ENCODE assay signal across 29 cellular contexts in the genomic region with DNA sequence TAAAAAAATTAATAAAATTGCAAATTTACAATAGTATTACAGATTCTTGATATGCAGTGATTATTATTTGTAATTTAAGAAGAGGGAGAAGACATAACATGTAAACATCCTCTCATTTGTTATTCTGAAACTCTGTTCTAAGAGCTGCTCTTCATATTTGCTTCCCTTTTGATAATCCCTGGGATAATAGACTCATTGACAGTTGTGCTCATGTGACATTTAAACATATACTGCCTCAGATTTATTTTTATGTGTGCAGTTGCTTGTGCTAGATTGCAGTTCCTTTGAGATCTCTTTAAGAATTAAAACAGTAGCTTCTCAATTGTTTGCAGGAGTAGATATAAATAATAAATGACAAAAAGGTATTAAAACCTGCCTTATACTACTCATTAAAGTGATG.
"Had no signal": no experiment of that assay in that cellular context is flagged by ENCODE, and none has a peak within 500 bp of the region (broad histone marks: within the 10 kb centered on the region; RNA-seq: fewer than 3 reads in every experiment).

No MANE protein-coding gene starts in this region.

- H3K27ac Mint-ChIP-seq: stimulated activated effector memory CD8-positive, alpha-beta T cell treated with anti-CD3 and anti-CD28 coated beads, Interleukin-12 subunit alpha, Interleukin-12 subunit beta, amount 100 ng/mL, for 72 hours; stimulated activated memory B cell treated with anti-CD40 and anti-IgM and Interleukin-4, amounts not matched to agents 10 μg/mL and 1 μg/mL and 100 μg/mL, for 72 hours; stimulated activated naive B cell treated with anti-CD40 and anti-IgM and Interleukin-4, amounts not matched to agents 10 μg/mL and 1 μg/mL and 100 μg/mL, for 72 hours; stimulated activated naive CD8-positive, alpha-beta T cell treated with anti-CD3 and anti-CD28 coated beads, Interleukin-15, amount 100 ng/mL, for 72 hours; stimulated activated naive CD8-positive, alpha-beta T cell treated with anti-CD3 and anti-CD28 coated beads, Interleukin-15, Interleukin-2, amounts not matched to agents 100 ng/mL and 50 ng/mL, for 24 hours; type B pancreatic cell had no signal

- FAIRE-seq: urothelium cell line had no signal

- H3K36me3 Mint-ChIP-seq: stimulated activated effector memory CD8-positive, alpha-beta T cell treated with anti-CD3 and anti-CD28 coated beads, Interleukin-12 subunit alpha, Interleukin-12 subunit beta, amount 100 ng/mL, for 72 hours; stimulated activated memory B cell treated with anti-CD40 and anti-IgM and Interleukin-4, amounts not matched to agents 10 μg/mL and 1 μg/mL and 100 μg/mL, for 72 hours; stimulated activated naive B cell treated with anti-CD40 and anti-IgM and Interleukin-4, amounts not matched to agents 10 μg/mL and 1 μg/mL and 100 μg/mL, for 72 hours; type B pancreatic cell had no signal

- H3K4me3 Mint-ChIP-seq: stimulated activated effector memory CD8-positive, alpha-beta T cell treated with anti-CD3 and anti-CD28 coated beads, Interleukin-12 subunit alpha, Interleukin-12 subunit beta, amount 100 ng/mL, for 72 hours; stimulated activated memory B cell treated with anti-CD40 and anti-IgM and Interleukin-4, amounts not matched to agents 10 μg/mL and 1 μg/mL and 100 μg/mL, for 72 hours; stimulated activated naive B cell treated with anti-CD40 and anti-IgM and Interleukin-4, amounts not matched to agents 10 μg/mL and 1 μg/mL and 100 μg/mL, for 72 hours; stimulated activated naive CD8-positive, alpha-beta T cell treated with anti-CD3 and anti-CD28 coated beads, Interleukin-15, amount 100 ng/mL, for 72 hours; stimulated activated naive CD8-positive, alpha-beta T cell treated with anti-CD3 and anti-CD28 coated beads, Interleukin-15, Interleukin-2, amounts not matched to agents 100 ng/mL and 50 ng/mL, for 24 hours; type B pancreatic cell had no signal

- H3K27ac ChIP-seq: stomach, suprapubic skin, testis, thoracic aorta, thyroid gland, tibial artery, tibial nerve, transverse colon, upper lobe of left lung, upper lobe of right lung, uterus, vagina had no signal

- ATAC-seq: stimulated activated effector memory CD8-positive, alpha-beta T cell treated with anti-CD3 and anti-CD28 coated beads, Interleukin-12 subunit alpha, Interleukin-12 subunit beta, amount 100 ng/mL, for 72 hours; stimulated activated memory B cell treated with anti-CD40 and anti-IgM and Interleukin-4, amounts not matched to agents 10 μg/mL and 1 μg/mL and 100 μg/mL, for 72 hours; stimulated activated naive B cell treated with anti-CD40 and anti-IgM and Interleukin-4, amounts not matched to agents 10 μg/mL and 1 μg/mL and 100 μg/mL, for 72 hours; stimulated activated naive CD8-positive, alpha-beta T cell treated with anti-CD3 and anti-CD28 coated beads, Interleukin-15, amount 100 ng/mL, for 72 hours; stimulated activated naive CD8-positive, alpha-beta T cell treated with anti-CD3 and anti-CD28 coated beads, Interleukin-15, Interleukin-2, amounts not matched to agents 100 U/mL and 50 U/mL, for 24 hours; upper lobe of right lung had no signal

- DNase-seq: stimulated activated CD4-positive, alpha-beta T cell treated with anti-CD3 and anti-CD28 coated beads, Interleukin-2, amount 100 ng/mL, for 48 hours; stimulated activated CD4-positive, alpha-beta T cell treated with anti-CD3 and anti-CD28 coated beads, Interleukin-4, amount 100 ng/mL, for 1 hour; stimulated activated CD4-positive, alpha-beta T cell treated with anti-CD3 and anti-CD28 coated beads, Interleukin-4, amount 100 ng/mL, for 24 hours; stimulated activated CD4-positive, alpha-beta T cell treated with anti-CD3 and anti-CD28 coated beads, Interleukin-4, amount 100 ng/mL, for 4 hours; stimulated activated CD8-positive, alpha-beta memory T cell treated with anti-CD3 and anti-CD28 coated beads, Interleukin-4, amount 100 ng/mL, for 48 hours; stimulated activated naive B cell treated with anti-CD40 and anti-IgM and Interleukin-4, amounts not matched to agents 10 μg/mL and 1 μg/mL and 100 μg/mL, for 72 hours; stimulated activated naive CD4-positive, alpha-beta T cell; stimulated activated naive CD4-positive, alpha-beta T cell treated with Interleukin-2 at 50 U/mL for 16 hours; stimulated activated naive CD8-positive, alpha-beta T cell treated with anti-CD3 and anti-CD28 coated beads, Interleukin-15, amount 100 ng/mL, for 72 hours; stimulated activated naive CD8-positive, alpha-beta T cell treated with anti-CD3 and anti-CD28 coated beads, Interleukin-15, Interleukin-2, amounts not matched to agents 100 U/mL and 50 U/mL, for 24 hours; stomach; substantia nigra; testis; thyroid gland; tibial artery; transverse colon; trophoblast cell; upper lobe of left lung; upper lobe of right lung; uterus had no signal

- H3K27me3 Mint-ChIP-seq: stimulated activated memory B cell treated with anti-CD40 and anti-IgM and Interleukin-4, amounts not matched to agents 10 μg/mL and 1 μg/mL and 100 μg/mL, for 72 hours; stimulated activated naive B cell treated with anti-CD40 and anti-IgM and Interleukin-4, amounts not matched to agents 10 μg/mL and 1 μg/mL and 100 μg/mL, for 72 hours; stimulated activated naive CD8-positive, alpha-beta T cell treated with anti-CD3 and anti-CD28 coated beads, Interleukin-15, amount 100 ng/mL, for 72 hours; stimulated activated naive CD8-positive, alpha-beta T cell treated with anti-CD3 and anti-CD28 coated beads, Interleukin-15, Interleukin-2, amounts not matched to agents 100 ng/mL and 50 ng/mL, for 24 hours; type B pancreatic cell had no signal

- H3K9me3 ChIP-seq: suprapubic skin, testis, thoracic aorta, thyroid gland, tibial artery, tibial nerve, transverse colon, upper lobe of left lung, upper lobe of right lung, uterus, vagina had no signal

- H3K36me3 ChIP-seq: stomach, suprapubic skin, thoracic aorta, thyroid gland, tibial artery, tibial nerve, transverse colon, upper lobe of left lung, upper lobe of right lung, uterus, vagina had no signal

- H3K4me3 ChIP-seq: stomach, suprapubic skin, testis, thoracic aorta, thyroid gland, tibial artery, tibial nerve, transverse colon, upper lobe of left lung, upper lobe of right lung, uterus, vagina had no signal

- H3K4me1 Mint-ChIP-seq: stimulated activated effector memory CD8-positive, alpha-beta T cell treated with anti-CD3 and anti-CD28 coated beads, Interleukin-12 subunit alpha, Interleukin-12 subunit beta, amount 100 ng/mL, for 72 hours; stimulated activated memory B cell treated with anti-CD40 and anti-IgM and Interleukin-4, amounts not matched to agents 10 μg/mL and 1 μg/mL and 100 μg/mL, for 72 hours; stimulated activated naive B cell treated with anti-CD40 and anti-IgM and Interleukin-4, amounts not matched to agents 10 μg/mL and 1 μg/mL and 100 μg/mL, for 72 hours; stimulated activated naive CD8-positive, alpha-beta T cell treated with anti-CD3 and anti-CD28 coated beads, Interleukin-15, amount 100 ng/mL, for 72 hours had no signal

- H3K4me1 ChIP-seq: stomach, suprapubic skin, testis, thyroid gland, tibial artery, tibial nerve, transverse colon, upper lobe of left lung, upper lobe of right lung, uterus, vagina had no signal
